ENCODE assay signal across 30 cellular contexts in genomic region chr21:36879827-36880226, GRCh38.
"Had no signal": no experiment of that assay in that cellular context is flagged by ENCODE, and none has a peak within 500 bp of the region (broad histone marks: within the 10 kb centered on the region; RNA-seq: fewer than 3 reads in every experiment).

No MANE protein-coding gene starts in this region.

- H3K27ac ChIP-seq: epithelial cell of prostate, foreskin keratinocyte, gastroesophageal sphincter, heart left ventricle, hepatocyte, left lung, neural progenitor cell, parathyroid adenoma, stomach, thyroid gland, vagina had no signal

- DNase-seq: effector CD8-positive, alpha-beta T cell; endodermal cell; foreskin keratinocyte; heart left ventricle; kidney; left lung; mesenchymal stem cell; mucosa of descending colon; naive B cell; stimulated activated CD4-positive, alpha-beta T cell treated with anti-CD3 and anti-CD28 coated beads, Interleukin-12 subunit alpha, Interleukin-12 subunit beta, amount 100 ng/mL, for 4 hours; stimulated activated CD4-positive, alpha-beta T cell treated with anti-CD3 and anti-CD28 coated beads, Interleukin-1b, Interleukin-23, amount 100 ng/mL, for 48 hours; stimulated activated CD4-positive, alpha-beta T cell treated with anti-CD3 and anti-CD28 coated beads, Interleukin-4, amount 100 ng/mL, for 24 hours; stimulated activated naive CD4-positive, alpha-beta T cell treated with Interleukin-2 at 50 U/mL for 16 hours; stomach; thyroid gland; trophoblast cell had no signal

- H3K9me3 ChIP-seq: gastroesophageal sphincter, thyroid gland, vagina had no signal

- H3K4me3 ChIP-seq: gastroesophageal sphincter, heart left ventricle, hepatocyte, left lung, mucosa of descending colon, neural progenitor cell, smooth muscle cell, stomach, thyroid gland, vagina had no signal

- H3K27ac Mint-ChIP-seq: dendritic cell treated with granulocyte-macrophage colony-stimulating factor and Interleukin-4, amounts not matched to agents 40 ng/mL and 50 ng/mL, for 4 days; endodermal cell; mesothelial cell of epicardium; naive B cell; natural killer cell treated with Interleukin-12 subunit alpha and Interleukin-12 subunit beta and Interleukin-15 and Interleukin-18, amount 100 ng/mL, for 72 hours; neural progenitor cell; progenitor cell of endocrine pancreas; stimulated activated effector memory CD8-positive, alpha-beta T cell treated with anti-CD3 and anti-CD28 coated beads, Interleukin-12 subunit alpha, Interleukin-12 subunit beta, amount 100 ng/mL, for 72 hours had no signal

- H3K4me3 Mint-ChIP-seq: dendritic cell treated with granulocyte-macrophage colony-stimulating factor and Interleukin-4, amounts not matched to agents 40 ng/mL and 50 ng/mL, for 4 days; endodermal cell; mesothelial cell of epicardium; naive B cell; natural killer cell treated with Interleukin-12 subunit alpha and Interleukin-12 subunit beta and Interleukin-15 and Interleukin-18, amount 100 ng/mL, for 72 hours; neural progenitor cell; stimulated activated effector memory CD8-positive, alpha-beta T cell treated with anti-CD3 and anti-CD28 coated beads, Interleukin-12 subunit alpha, Interleukin-12 subunit beta, amount 100 ng/mL, for 72 hours had no signal

- ATAC-seq: esophagus mucosa; foreskin keratinocyte; gastroesophageal sphincter; heart left ventricle; left lung; mucosa of descending colon; natural killer cell treated with Interleukin-12 subunit alpha and Interleukin-12 subunit beta and Interleukin-15 and Interleukin-18, amount 100 ng/mL, for 72 hours; sciatic nerve; stimulated activated effector memory CD8-positive, alpha-beta T cell treated with anti-CD3 and anti-CD28 coated beads, Interleukin-12 subunit alpha, Interleukin-12 subunit beta, amount 100 ng/mL, for 72 hours had no signal

- H3K4me1 ChIP-seq: heart left ventricle, left lung, neural progenitor cell, parathyroid adenoma, stomach, thyroid gland, vagina had no signal

- H3K9me3 Mint-ChIP-seq: natural killer cell treated with Interleukin-12 subunit alpha and Interleukin-12 subunit beta and Interleukin-15 and Interleukin-18, amount 100 ng/mL, for 72 hours had no signal

- H3K36me3 ChIP-seq: heart left ventricle, left lung, thyroid gland, vagina had no signal

- H3K27me3 Mint-ChIP-seq: dendritic cell treated with granulocyte-macrophage colony-stimulating factor and Interleukin-4, amounts not matched to agents 40 ng/mL and 50 ng/mL, for 4 days; naive B cell; natural killer cell treated with Interleukin-12 subunit alpha and Interleukin-12 subunit beta and Interleukin-15 and Interleukin-18, amount 100 ng/mL, for 72 hours; progenitor cell of endocrine pancreas had no signal

- H3K36me3 Mint-ChIP-seq: stimulated activated effector memory CD8-positive, alpha-beta T cell treated with anti-CD3 and anti-CD28 coated beads, Interleukin-12 subunit alpha, Interleukin-12 subunit beta, amount 100 ng/mL, for 72 hours had no signal

- H3K4me1 Mint-ChIP-seq: endodermal cell, mesothelial cell of epicardium, naive B cell, neural progenitor cell had no signal

- H3K27me3 ChIP-seq: foreskin keratinocyte, gastroesophageal sphincter, heart left ventricle, hepatocyte, left lung, neural progenitor cell, stomach, thyroid gland, vagina had no signal
